ENCODE assay signal across 18 cellular contexts in genomic region chr4:128350449-128351045, GRCh38.
"Had no signal": no experiment of that assay in that cellular context is flagged by ENCODE, and none has a peak within 500 bp of the region (broad histone marks: within the 10 kb centered on the region; RNA-seq: fewer than 3 reads in every experiment).

No MANE protein-coding gene starts in this region.

- H3K27ac ChIP-seq: ascending aorta, epithelial cell of prostate, neural progenitor cell, ovary, uterus, WERI-Rb-1 had no signal

- H3K9me3 ChIP-seq: ascending aorta, ovary, uterus had no signal

- H3K4me1 ChIP-seq: neural progenitor cell, uterus had no signal

- H3K27me3 ChIP-seq: ascending aorta, neural progenitor cell, ovary, uterus had no signal

- H3K4me3 ChIP-seq: ascending aorta, lung, neural progenitor cell, ovary, uterus had no signal

- H2AFZ ChIP-seq: neural progenitor cell had no signal

- H3K4me2 ChIP-seq: neural progenitor cell had no signal

- H3K36me3 ChIP-seq: ascending aorta, neural progenitor cell, ovary, uterus, WERI-Rb-1 had no signal

- ATAC-seq: activated CD4-positive, alpha-beta T cell treated with anti-CD3 and anti-CD28 coated beads for 36 hours; activated CD8-positive, alpha-beta memory T cell treated with anti-CD3 and anti-CD28 coated beads, Interleukin-2, amount 10 ng/mL, durations not matched to agents 7 days and 5 days; effector memory CD8-positive, alpha-beta T cell had no signal

- DNase-seq: activated CD4-positive, alpha-beta memory T cell treated with anti-CD3 and anti-CD28 coated beads for 36 hours; activated CD4-positive, alpha-beta T cell treated with anti-CD3 and anti-CD28 coated beads for 36 hours; activated CD8-positive, alpha-beta memory T cell treated with anti-CD3 and anti-CD28 coated beads, Interleukin-2, amount 10 ng/mL, durations not matched to agents 7 days and 5 days; activated naive CD4-positive, alpha-beta T cell treated with anti-CD3 and anti-CD28 coated beads, Interleukin-2, amount 10 ng/mL, durations not matched to agents 7 days and 5 days; activated T-cell treated with anti-CD3 and anti-CD28 coated beads, Interleukin-2, amount 50 U/mL, for 1 hour; dermis blood vessel endothelial cell; effector memory CD8-positive, alpha-beta T cell; foreskin melanocyte; head of caudate nucleus; stimulated activated CD4-positive, alpha-beta T cell treated with anti-CD3 and anti-CD28 coated beads, Interleukin-12 subunit alpha, Interleukin-12 subunit beta, amount 100 ng/mL, for 4 hours; stimulated activated CD4-positive, alpha-beta T cell treated with anti-CD3 and anti-CD28 coated beads, Interleukin-2, amount 100 ng/mL, for 24 hours; uterus; WERI-Rb-1 had no signal

- H3K9ac ChIP-seq: neural progenitor cell had no signal
